ENCODE assay signal across 11 cellular contexts in the genomic region with DNA sequence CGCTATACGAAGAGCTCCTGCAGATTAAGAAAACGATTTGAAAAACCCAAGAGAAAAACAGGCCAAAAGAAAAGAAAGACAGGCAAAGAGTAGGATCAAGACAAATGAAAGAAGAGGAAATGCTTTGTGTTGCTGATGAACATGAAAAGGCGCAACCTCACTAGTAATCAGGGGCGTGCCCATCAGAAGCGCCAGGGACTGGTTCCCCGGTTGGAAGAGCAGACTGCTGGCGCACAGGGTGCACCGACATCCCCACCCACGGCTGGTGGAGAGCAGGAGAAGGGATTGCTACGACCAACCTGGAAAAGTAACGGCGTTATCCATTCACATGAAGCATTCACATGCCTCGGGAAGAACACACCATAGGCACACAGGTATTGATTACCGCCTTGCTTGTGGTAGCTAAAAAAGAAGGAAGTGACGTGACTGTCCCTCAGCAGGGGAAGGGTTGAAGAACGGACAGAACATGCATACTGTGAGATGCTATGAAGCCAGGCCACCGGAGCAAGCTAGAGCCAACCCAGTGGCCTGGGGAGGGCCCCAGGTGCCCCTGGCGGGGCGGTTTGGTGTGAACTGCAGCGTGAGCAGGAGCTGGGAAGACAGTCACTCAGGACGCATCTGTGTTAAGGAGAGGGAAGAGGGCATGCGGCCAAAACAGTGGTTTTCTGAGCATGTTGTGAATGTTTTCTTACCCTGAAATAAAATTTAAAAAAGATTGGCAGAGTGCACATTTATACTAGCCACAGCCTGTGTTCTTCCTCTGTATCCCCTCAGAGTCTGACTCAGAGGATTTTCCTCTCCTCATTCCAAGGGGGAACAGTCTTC.
A peak's percentile ranks its signal among the peaks of the same experiment; 100 is the strongest.
DNase-seq lines count a peak whose midpoint lies in the region; ATAC-seq and TF ChIP-seq lines count a peak whose summit lies in the region.
"Had no signal": no experiment of that assay in that cellular context is flagged by ENCODE, and none has a peak within 500 bp of the region (broad histone marks: within the 10 kb centered on the region; RNA-seq: fewer than 3 reads in every experiment).

No MANE protein-coding gene starts in this region.

- DNase-seq in AG10803 (ENCODE audit: low read depth) (peak; percentile 87), glomerular visceral epithelial cell (ENCODE audit: extremely low spot score) (peak; percentile 75), NCI-H2196 (lab: John Stamatoyannopoulos, UW; ENCODE audit: unreplicated experiment) (no peak), NCI-H1694 (lab: John Stamatoyannopoulos, UW) (no peak)
- DNase-seq: activated CD8-positive, alpha-beta T cell treated with anti-CD3 and anti-CD28 coated beads for 36 hours; activated naive CD8-positive, alpha-beta T cell treated with anti-CD3 and anti-CD28 coated beads for 36 hours; left cardiac atrium; NCI-H146; stomach had no signal

- H3K4me3 ChIP-seq in AG10803 (ENCODE audit: low read length), result no peak overlapping the region
- H3K4me3 ChIP-seq: stomach had no signal

- no peak for TF ChIP-seq CTCF in AG10803 (conservative IDR thresholded peaks at IDR 0.05; ENCODE audit: low read length)

- ATAC-seq in SK-N-SH treated with all-trans-retinoic acid at 6 μM for 48 hours (peak; percentile 64), GM19452 (IDR thresholded peaks at IDR 0.05; ENCODE audit: unreplicated experiment) (no peak)
- ATAC-seq: activated CD8-positive, alpha-beta T cell treated with anti-CD3 and anti-CD28 coated beads for 36 hours; left cardiac atrium had no signal

TF ChIP-seq in SK-N-SH treated with all-trans-retinoic acid at 6 μM for 48 hours, 23 proteins besides CTCF, POLR2A, EP300 and RAD21:
- TF ChIP-seq, protein P1, sequence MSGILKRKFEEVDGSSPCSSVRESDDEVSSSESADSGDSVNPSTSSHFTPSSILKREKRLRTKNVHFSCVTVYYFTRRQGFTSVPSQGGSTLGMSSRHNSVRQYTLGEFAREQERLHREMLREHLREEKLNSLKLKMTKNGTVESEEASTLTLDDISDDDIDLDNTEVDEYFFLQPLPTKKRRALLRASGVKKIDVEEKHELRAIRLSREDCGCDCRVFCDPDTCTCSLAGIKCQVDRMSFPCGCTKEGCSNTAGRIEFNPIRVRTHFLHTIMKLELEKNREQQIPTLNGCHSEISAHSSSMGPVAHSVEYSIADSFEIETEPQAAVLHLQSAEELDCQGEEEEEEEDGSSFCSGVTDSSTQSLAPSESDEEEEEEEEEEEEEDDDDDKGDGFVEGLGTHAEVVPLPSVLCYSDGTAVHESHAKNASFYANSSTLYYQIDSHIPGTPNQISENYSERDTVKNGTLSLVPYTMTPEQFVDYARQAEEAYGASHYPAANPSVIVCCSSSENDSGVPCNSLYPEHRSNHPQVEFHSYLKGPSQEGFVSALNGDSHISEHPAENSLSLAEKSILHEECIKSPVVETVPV (CRISPR knock-in tag; IDR thresholded peaks at IDR 0.05), result no peak
- no peak for TF ChIP-seq ZFP3 (CRISPR knock-in tag; IDR thresholded peaks at IDR 0.05)
- TF ChIP-seq ZNF70 (CRISPR knock-in tag; IDR thresholded peaks at IDR 0.05), result no peak
- TF ChIP-seq BACH2 (CRISPR knock-in tag; IDR thresholded peaks at IDR 0.05; ENCODE audit: borderline replicate concordance), result no peak

Comparison
In these comparisons a context has a peak if more than half of its experiments do, and no peak if none do; other contexts are left out.
1. DNase-seq: peak in AG10803 (single experiment) and glomerular visceral epithelial cell (single experiment); none in NCI-H2196 (single experiment) and NCI-H1694 (single experiment).